In genomic region chr9:129495422-129496186, GRCh38 we compare ENCODE assay signal across 8 cellular contexts.
DNase-seq lines count a peak whose midpoint lies in the region; TF ChIP-seq lines count a peak whose summit lies in the region.

No MANE protein-coding gene starts in this region.

- H3K4me3 ChIP-seq in H7 (ENCODE audit: insufficient read depth, low read depth, low read length) (peak overlapping the region; percentile 58), coronary artery (peak overlapping the region; percentile 90)

- H3K36me3 ChIP-seq in H7 (replicated peaks; ENCODE audit: control insufficient read depth, insufficient read depth, low read length) = no peaks in the 10 kb centered on the region

- peaks cover 6% of the 10 kb centered on the region; the same call in 1 of the 2 replicates for H3K27me3 ChIP-seq in H7 (ENCODE audit: control insufficient read depth, insufficient read depth, low read length)

- DNase-seq in AG08395 (ENCODE audit: low spot score) (peak; percentile 96), H7 (peak; percentile 100), NCI-H460 (ENCODE audit: extremely low read depth, low read depth) (peak; percentile 90), coronary artery (ENCODE audit: low spot score) (peak; percentile 94), kidney tubule cell (ENCODE audit: low spot score) (peak; percentile 96), RPMI8226 (no peak)
- peak; percentile 76 to 82 for DNase-seq in activated CD4-positive, alpha-beta T cell treated with anti-CD3 and anti-CD28 coated beads, Interleukin-2, amount 50 U/mL, for 24 hours (ENCODE audit: low read depth in 1 of 2, low spot score in 1 of 2)
- DNase-seq in stimulated activated CD4-positive, alpha-beta T cell treated with anti-CD3 and anti-CD28 coated beads, Interleukin-15, amount 100 ng/mL, for 1 hour (ENCODE audit: low read depth in 1 of 2, low spot score in 1 of 2) = peak; percentile 65 to 86

- TF ChIP-seq CTCF in coronary artery (IDR thresholded peaks at IDR 0.05) = no peak

- peak overlapping the region; percentile 92 to 100 for H3K27ac ChIP-seq in coronary artery
